13 cellular contexts compared by ENCODE assay signal in the genomic region with DNA sequence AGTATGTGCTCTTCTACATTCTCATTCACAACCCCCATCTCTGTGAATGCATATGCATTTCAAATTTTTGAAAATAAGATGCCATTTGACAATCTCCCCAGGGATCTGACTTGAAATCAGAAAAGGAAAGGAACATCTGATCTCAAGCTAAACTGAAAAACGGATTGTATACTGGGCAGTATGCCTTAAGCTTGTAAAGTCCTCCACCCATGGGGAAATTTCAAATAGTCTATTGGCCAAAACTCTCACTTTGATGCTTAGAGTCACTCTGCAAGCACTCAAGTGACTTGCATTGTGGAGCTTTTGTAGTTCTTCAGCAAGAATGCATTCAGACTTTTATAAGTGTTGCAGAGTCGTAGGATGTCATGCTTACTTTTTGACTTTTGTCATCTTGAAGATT. TPM values are rescaled to one million over a fixed set of nuclear protein-coding genes. Genes with fewer than 3 reads are reported as not detected.
"Had no signal": no experiment of that assay in that cellular context is flagged by ENCODE, and none has a peak within 500 bp of the region (broad histone marks: within the 10 kb centered on the region; RNA-seq: fewer than 3 reads in every experiment).

No MANE protein-coding gene starts in this region.

- H3K27me3 ChIP-seq: foreskin keratinocyte, heart left ventricle, spleen, tibial artery, upper lobe of left lung, vagina had no signal

- DNase-seq: cortex of kidney had no signal

- H3K9me3 ChIP-seq: heart left ventricle, psoas muscle, spleen, tibial artery, upper lobe of left lung, vagina had no signal

- H3K4me3 Mint-ChIP-seq: mesothelial cell of epicardium; natural killer cell treated with Interleukin-12 subunit alpha and Interleukin-12 subunit beta and Interleukin-15 and Interleukin-18, amount 100 ng/mL, for 72 hours; stimulated activated memory B cell treated with anti-CD40 and anti-IgM and Interleukin-4, amounts not matched to agents 10 μg/mL and 1 μg/mL and 100 μg/mL, for 72 hours; stimulated activated naive CD8-positive, alpha-beta T cell treated with anti-CD3 and anti-CD28 coated beads, Interleukin-15, Interleukin-2, amounts not matched to agents 100 ng/mL and 50 ng/mL, for 24 hours had no signal

- H3K27ac Mint-ChIP-seq: mesothelial cell of epicardium; natural killer cell treated with Interleukin-12 subunit alpha and Interleukin-12 subunit beta and Interleukin-15 and Interleukin-18, amount 100 ng/mL, for 72 hours; stimulated activated memory B cell treated with anti-CD40 and anti-IgM and Interleukin-4, amounts not matched to agents 10 μg/mL and 1 μg/mL and 100 μg/mL, for 72 hours; stimulated activated naive CD8-positive, alpha-beta T cell treated with anti-CD3 and anti-CD28 coated beads, Interleukin-15, Interleukin-2, amounts not matched to agents 100 ng/mL and 50 ng/mL, for 24 hours had no signal

- H3K4me3 ChIP-seq: heart left ventricle, psoas muscle, spleen, tibial artery, upper lobe of left lung, vagina had no signal

- H3K79me2 ChIP-seq: parathyroid adenoma had no signal

- H3K9me3 Mint-ChIP-seq: mesothelial cell of epicardium; natural killer cell treated with Interleukin-12 subunit alpha and Interleukin-12 subunit beta and Interleukin-15 and Interleukin-18, amount 100 ng/mL, for 72 hours; stimulated activated memory B cell treated with anti-CD40 and anti-IgM and Interleukin-4, amounts not matched to agents 10 μg/mL and 1 μg/mL and 100 μg/mL, for 72 hours; stimulated activated naive CD8-positive, alpha-beta T cell treated with anti-CD3 and anti-CD28 coated beads, Interleukin-15, Interleukin-2, amounts not matched to agents 100 ng/mL and 50 ng/mL, for 24 hours had no signal

- H3K36me3 Mint-ChIP-seq: mesothelial cell of epicardium; natural killer cell treated with Interleukin-12 subunit alpha and Interleukin-12 subunit beta and Interleukin-15 and Interleukin-18, amount 100 ng/mL, for 72 hours; stimulated activated memory B cell treated with anti-CD40 and anti-IgM and Interleukin-4, amounts not matched to agents 10 μg/mL and 1 μg/mL and 100 μg/mL, for 72 hours had no signal

- H3K27ac ChIP-seq: foreskin keratinocyte, parathyroid adenoma, psoas muscle, spleen, upper lobe of left lung, vagina had no signal

- H3K4me1 ChIP-seq: parathyroid adenoma, psoas muscle, vagina had no signal

- H3K36me3 ChIP-seq: spleen, upper lobe of left lung, vagina had no signal

- H3K9ac ChIP-seq: parathyroid adenoma had no signal

RNA-seq across cellular contexts. Expression of gene FAP, which starts 22.8 kb away (rescaled TPM):
- total RNA-seq: natural killer cell treated with Interleukin-12 subunit alpha and Interleukin-12 subunit beta and Interleukin-15 and Interleukin-18, amount 100 ng/mL, for 72 hours had no signal
